Comparison of ENCODE assay signal across 30 cellular contexts in the genomic region with DNA sequence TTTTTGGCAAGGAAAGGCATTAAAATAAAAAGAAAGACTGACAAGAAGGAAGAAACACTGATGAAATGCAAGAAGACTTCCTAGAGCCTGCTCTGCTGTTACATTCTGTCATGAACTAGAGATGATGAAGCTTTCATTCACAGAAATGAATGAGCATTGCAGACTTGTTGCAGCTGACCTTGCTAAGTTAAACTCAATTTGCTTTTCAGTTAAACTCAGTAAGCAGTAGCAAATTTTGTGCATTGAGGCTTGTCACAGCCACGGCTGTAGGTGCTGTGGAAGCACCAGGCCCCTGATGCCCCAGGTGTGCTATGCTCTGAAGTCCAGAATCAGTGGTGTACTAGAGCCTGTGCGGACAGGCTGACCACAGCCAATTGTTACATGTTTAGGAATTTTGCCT.
"Had no signal": no experiment of that assay in that cellular context is flagged by ENCODE, and none has a peak within 500 bp of the region (broad histone marks: within the 10 kb centered on the region; RNA-seq: fewer than 3 reads in every experiment).

No MANE protein-coding gene starts in this region.

- DNase-seq: activated CD4-positive, alpha-beta T cell treated with anti-CD3 and anti-CD28 coated beads for 1 hour; activated CD4-positive, alpha-beta T cell treated with anti-CD3 and anti-CD28 coated beads for 4 hours; activated CD4-positive, alpha-beta T cell treated with anti-CD3 and anti-CD28 coated beads, Interleukin-2, amount 10 ng/mL, durations not matched to agents 7 days and 5 days; activated CD4-positive, alpha-beta T cell treated with anti-CD3 and anti-CD28 coated beads, Interleukin-2, amount 50 U/mL, for 4 hours; activated CD8-positive, alpha-beta memory T cell treated with anti-CD3 and anti-CD28 coated beads for 24 hours; activated CD8-positive, alpha-beta T cell treated with anti-CD3 and anti-CD28 coated beads for 36 hours; activated effector memory CD4-positive, alpha-beta T cell treated with Interleukin-2 at 50 U/mL for 16 hours; activated gamma-delta T cell treated with Interleukin-2 at 50 U/mL for 16 hours; activated naive CD4-positive, alpha-beta T cell treated with anti-CD3 and anti-CD28 coated beads, Interleukin-2, amount 50 U/mL, for 16 hours; activated naive CD4-positive, alpha-beta T cell treated with Interleukin-2 at 50 U/mL for 16 hours; activated T-cell treated with anti-CD3 and anti-CD28 coated beads, Interleukin-2, amount 50 U/mL, for 4 hours; central memory CD4-positive, alpha-beta T cell; cerebellar nuclear complex; colonic mucosa; effector CD8-positive, alpha-beta T cell; esophagus squamous epithelium; foreskin melanocyte; head of caudate nucleus; T-helper 2 cell had no signal

- H3K27ac Mint-ChIP-seq: activated CD4-positive, alpha-beta T cell treated with anti-CD3 and anti-CD28 coated beads, Interleukin-2, amount 10 ng/mL, durations not matched to agents 7 days and 5 days; activated CD8-positive, alpha-beta T cell treated with anti-CD3 and anti-CD28 coated beads for 36 hours; activated naive CD8-positive, alpha-beta T cell; activated T-helper 17 cell treated with anti-CD3 and anti-CD28 coated beads, Interleukin-2, amount 50 U/mL, for 72 hours; WTC11 had no signal

- H3K4me1 ChIP-seq: breast epithelium, colonic mucosa had no signal

- H3K9me3 ChIP-seq: ascending aorta, breast epithelium, colonic mucosa, esophagus squamous epithelium, gastroesophageal sphincter had no signal

- H3K4me3 ChIP-seq: ascending aorta, breast epithelium, cardiac muscle cell, colonic mucosa, esophagus squamous epithelium, gastroesophageal sphincter had no signal

- H3K27me3 Mint-ChIP-seq: activated naive CD8-positive, alpha-beta T cell had no signal

- H3K27me3 ChIP-seq: ascending aorta, breast epithelium, cardiac muscle cell, colonic mucosa, esophagus squamous epithelium, gastroesophageal sphincter had no signal

- FAIRE-seq: endometrium, endothelial cell of umbilical vein had no signal

- H3K36me3 Mint-ChIP-seq: activated naive CD8-positive, alpha-beta T cell; brain; WTC11 had no signal

- H3K4me3 Mint-ChIP-seq: activated CD4-positive, alpha-beta T cell treated with anti-CD3 and anti-CD28 coated beads, Interleukin-2, amount 10 ng/mL, durations not matched to agents 7 days and 5 days; activated CD8-positive, alpha-beta T cell treated with anti-CD3 and anti-CD28 coated beads for 36 hours; activated naive CD8-positive, alpha-beta T cell; activated T-cell treated with anti-CD3 and anti-CD28 coated beads, Interleukin-2, amount 50 U/mL, for 4 hours; activated T-helper 17 cell treated with anti-CD3 and anti-CD28 coated beads, Interleukin-2, amount 50 U/mL, for 72 hours; WTC11 had no signal

- H3K27ac ChIP-seq: ascending aorta, cardiac muscle cell, colonic mucosa, epithelial cell of prostate, gastroesophageal sphincter had no signal

- H3K36me3 ChIP-seq: ascending aorta, breast epithelium, cardiac muscle cell, colonic mucosa, esophagus squamous epithelium, gastroesophageal sphincter had no signal

- H3K9me3 Mint-ChIP-seq: activated CD4-positive, alpha-beta T cell treated with anti-CD3 and anti-CD28 coated beads, Interleukin-2, amount 10 ng/mL, durations not matched to agents 7 days and 5 days; activated CD8-positive, alpha-beta T cell treated with anti-CD3 and anti-CD28 coated beads for 36 hours; activated T-cell treated with anti-CD3 and anti-CD28 coated beads, Interleukin-2, amount 50 U/mL, for 4 hours; activated T-helper 17 cell treated with anti-CD3 and anti-CD28 coated beads, Interleukin-2, amount 50 U/mL, for 72 hours; WTC11 had no signal
